In genomic region chrX:110002300-110003166, GRCh38 we compare ENCODE assay signal across 8 cellular contexts. TPM values are rescaled to one million over a fixed set of nuclear protein-coding genes. Genes with fewer than 3 reads are reported as not detected.
A peak's percentile ranks its signal among the peaks of the same experiment; 100 is the strongest.
DNase-seq lines count a peak whose midpoint lies in the region; ATAC-seq and TF ChIP-seq lines count a peak whose summit lies in the region.

Gene TMEM164 (plus strand): TSS chrX:110003114. CDS start chrX:110003775, 661 bp downstream.

- peak within 1 kb of the TSS; percentile 85 for H3K9ac ChIP-seq in NT2/D1 (ENCODE audit: insufficient read length, low read depth)

- no peaks in the 10 kb centered on the region for H3K27me3 ChIP-seq in CD8-positive, alpha-beta T cell (ENCODE audit: insufficient read depth, low read length)
- no peaks in the 10 kb centered on the region for H3K27me3 ChIP-seq in NT2/D1 (ENCODE audit: insufficient read depth, insufficient read length)

- DNase-seq in CD8-positive, alpha-beta T cell = peak; percentile 60 to 86 (median 72)
- DNase-seq in HPDE6-E6E7 (ENCODE audit: extremely low spot score) = peak; percentile 54
- DNase-seq in NT2/D1 (ENCODE audit: low read depth, low spot score) = peak; percentile 50
- DNase-seq in activated CD8-positive, alpha-beta memory T cell treated with anti-CD3 and anti-CD28 coated beads, Interleukin-2, amount 50 U/mL, for 1 hour (ENCODE audit: extremely low read depth) = peak; percentile 48
- peak; percentile 61 for DNase-seq in endothelial cell (ENCODE audit: low spot score)
- DNase-seq in midbrain (lab: John Stamatoyannopoulos, UW) = peak; percentile 76
- peak; percentile 56 to 69 for DNase-seq in stimulated activated CD8-positive, alpha-beta memory T cell treated with anti-CD3 and anti-CD28 coated beads, Interleukin-2, amount 100 ng/mL, for 1 hour (ENCODE audit: low read depth in 2 of 2)

- CTCF ChIA-PET in CD8-positive, alpha-beta T cell (lab: Charles Lee) = interaction anchor here (1.6 kb wide), 1 partner anchor 9 kb away, joined by 5 read pairs; no protein-coding TSS in a partner anchor

- peaks cover 38% of the 10 kb centered on the region for H3K4me1 Mint-ChIP-seq in CD8-positive, alpha-beta T cell (ENCODE audit: low read depth)
- peaks cover 18% of the 10 kb centered on the region for H3K4me1 Mint-ChIP-seq in endothelial cell (ENCODE audit: unreplicated experiment)

- no peaks in the 10 kb centered on the region for H3K9me3 ChIP-seq in CD8-positive, alpha-beta T cell (ENCODE audit: low read length)
- H3K9me3 ChIP-seq in NT2/D1 (ENCODE audit: insufficient read depth, low read length) = no peaks in the 10 kb centered on the region

- no peak for TF ChIP-seq CTCF in CD8-positive, alpha-beta T cell (IDR thresholded peaks at IDR 0.05)
- TF ChIP-seq CTCF in endothelial cell (IDR thresholded peaks at IDR 0.05; ENCODE audit: unreplicated experiment) = no peak

- POLR2A ChIA-PET in CD8-positive, alpha-beta T cell (lab: Charles Lee) = no interaction called here

- peaks cover 9% of the 10 kb centered on the region for H3K4me1 ChIP-seq in CD8-positive, alpha-beta T cell (ENCODE audit: insufficient read depth, low read length)
- peaks cover 4% of the 10 kb centered on the region for H3K4me1 ChIP-seq in NT2/D1 (ENCODE audit: insufficient read depth, insufficient read length)

- no peaks in the 10 kb centered on the region for H3K9me3 Mint-ChIP-seq in CD8-positive, alpha-beta T cell
- no peaks in the 10 kb centered on the region for H3K9me3 Mint-ChIP-seq in endothelial cell (ENCODE audit: unreplicated experiment)

- H3K4me3 Mint-ChIP-seq in CD8-positive, alpha-beta T cell = peak within 1 kb of the TSS; percentile 89
- peak within 1 kb of the TSS; percentile 90 for H3K4me3 Mint-ChIP-seq in endothelial cell (ENCODE audit: unreplicated experiment)

- intact Hi-C loops in CD8-positive, alpha-beta T cell (cut with DNase I, micrococcal nuclease) = loop anchor here (1.0 to 10.0 kb wide), 5 partner anchors 270 to 1682 kb away; partner anchors contain the start of genes AMMECR1 (in 2 of the 2), ACSL4 (in 1 of the 2), ALG13 (in 1 of the 2) and NXT2 (in 1 of the 2)

- H3K36me3 ChIP-seq in CD8-positive, alpha-beta T cell (ENCODE audit: insufficient read depth, low read length) = no peaks in the 10 kb centered on the region
- H3K36me3 ChIP-seq in NT2/D1 (ENCODE audit: insufficient read depth, insufficient read length, low read length) = peaks cover 7% of the 10 kb centered on the region

- peak within 1 kb of the TSS; percentile 67 for H3K4me3 ChIP-seq in CD8-positive, alpha-beta T cell (ENCODE audit: low read depth, low read length)
- peak within 1 kb of the TSS; percentile 78 for H3K4me3 ChIP-seq in NT2/D1 (ENCODE audit: insufficient read length, low read depth)

- no peaks in the 10 kb centered on the region for H3K27me3 Mint-ChIP-seq in CD8-positive, alpha-beta T cell (ENCODE audit: low read depth)
- peaks cover 8% of the 10 kb centered on the region for H3K27me3 Mint-ChIP-seq in endothelial cell (ENCODE audit: unreplicated experiment)

- ATAC-seq in CD8-positive, alpha-beta T cell = peak; percentile 79
- peak; percentile 78 for ATAC-seq in GM19463 (IDR thresholded peaks at IDR 0.05; ENCODE audit: unreplicated experiment)

- H3K27ac ChIP-seq in CD8-positive, alpha-beta T cell (ENCODE audit: low read depth, low read length) = peak within 1 kb of the TSS; percentile 33

- H3K27ac Mint-ChIP-seq in CD8-positive, alpha-beta T cell = peak within 1 kb of the TSS; percentile 92
- peak within 1 kb of the TSS; percentile 74 for H3K27ac Mint-ChIP-seq in endothelial cell (ENCODE audit: unreplicated experiment)

- peaks cover 3% of the 10 kb centered on the region for H3K36me3 Mint-ChIP-seq in CD8-positive, alpha-beta T cell
- no peaks in the 10 kb centered on the region for H3K36me3 Mint-ChIP-seq in endothelial cell (ENCODE audit: low read depth, unreplicated experiment)

RNA-seq across cellular contexts. Expression of gene TMEM164, which starts in this region (rescaled TPM):
- total RNA-seq in CD8-positive, alpha-beta T cell = 1 to 10 TPM; 7.4 to 9.0 TPM
- 18.7 TPM for total RNA-seq in endothelial cell (ENCODE audit: unreplicated experiment)

Comparison
In these comparisons a context has a peak if more than half of its experiments do, and no peak if none do; other contexts are left out.
1. Peak in every context shown above with its lines: DNase-seq, ATAC-seq, H3K4me3 ChIP-seq and H3K27ac ChIP-seq.